In genomic region chr1:224262373-224263054, GRCh38 we compare ENCODE assay signal across 18 cellular contexts.
DNase-seq lines count a peak whose midpoint lies in the region; ATAC-seq and TF ChIP-seq lines count a peak whose summit lies in the region.
"Had no signal": no experiment of that assay in that cellular context is flagged by ENCODE, and none has a peak within 500 bp of the region (broad histone marks: within the 10 kb centered on the region; RNA-seq: fewer than 3 reads in every experiment).

No MANE protein-coding gene starts in this region.

- H3K9me3 ChIP-seq in CD8-positive, alpha-beta T cell (ENCODE audit: low read length), result no peaks in the 10 kb centered on the region
- no peaks in the 10 kb centered on the region for H3K9me3 ChIP-seq in Peyer's patch
- H3K9me3 ChIP-seq: breast epithelium had no signal

- TF ChIP-seq POLR2A in Peyer's patch (IDR thresholded peaks at IDR 0.05), result no peak

- no peak overlapping the region for H3K4me3 Mint-ChIP-seq in CD8-positive, alpha-beta T cell
- H3K4me3 Mint-ChIP-seq in activated T-helper 1 cell treated with anti-CD3 and anti-CD28 coated beads, Interleukin-12 subunit alpha, Interleukin-12 subunit beta, Interleukin-2, Interleukin-4 antibody, amounts not matched to agents 30 ng/mL and 10 ng/mL and 1 ng/mL, durations not matched to agents 14 hours and 24 hours and 36 hours, result peak overlapping the region; percentile 32
- H3K4me3 Mint-ChIP-seq: endodermal cell had no signal

- POLR2A ChIA-PET in CD8-positive, alpha-beta T cell (lab: Charles Lee), result no interaction called here

- CTCF ChIA-PET in CD8-positive, alpha-beta T cell (lab: Charles Lee), result no interaction called here

- no peak for TF ChIP-seq CTCF in CD8-positive, alpha-beta T cell (IDR thresholded peaks at IDR 0.05)
- no peak for TF ChIP-seq CTCF in Peyer's patch (IDR thresholded peaks at IDR 0.05)

- no peak for ATAC-seq in CD8-positive, alpha-beta T cell
- no peak for ATAC-seq in left cardiac atrium
- ATAC-seq: sciatic nerve had no signal

- H3K4me1 ChIP-seq in CD8-positive, alpha-beta T cell (ENCODE audit: insufficient read depth, low read length), result peaks cover 4% of the 10 kb centered on the region
- no peaks in the 10 kb centered on the region for H3K4me1 ChIP-seq in Peyer's patch
- H3K4me1 ChIP-seq: breast epithelium had no signal

- no peaks in the 10 kb centered on the region for H3K27me3 ChIP-seq in CD8-positive, alpha-beta T cell (ENCODE audit: insufficient read depth, low read length)
- H3K27me3 ChIP-seq in Peyer's patch, result no peaks in the 10 kb centered on the region
- H3K27me3 ChIP-seq: breast epithelium had no signal

- H3K27ac ChIP-seq in CD8-positive, alpha-beta T cell (ENCODE audit: low read depth, low read length), result no peak overlapping the region
- no peak overlapping the region for H3K27ac ChIP-seq in Peyer's patch
- H3K27ac ChIP-seq: breast epithelium had no signal

- peaks cover 39% of the 10 kb centered on the region for H3K36me3 Mint-ChIP-seq in CD8-positive, alpha-beta T cell
- H3K36me3 Mint-ChIP-seq in activated T-helper 1 cell treated with anti-CD3 and anti-CD28 coated beads, Interleukin-12 subunit alpha, Interleukin-12 subunit beta, Interleukin-2, Interleukin-4 antibody, amounts not matched to agents 30 ng/mL and 10 ng/mL and 1 ng/mL, durations not matched to agents 14 hours and 24 hours and 36 hours (ENCODE audit: low read depth), result peaks cover 27% of the 10 kb centered on the region

- H3K4me3 ChIP-seq in CD8-positive, alpha-beta T cell (ENCODE audit: low read depth, low read length), result no peak overlapping the region
- no peak overlapping the region for H3K4me3 ChIP-seq in Peyer's patch
- H3K4me3 ChIP-seq: breast epithelium had no signal

- intact Hi-C loops in CD8-positive, alpha-beta T cell (cut with DNase I, micrococcal nuclease), result no loop called here
- intact Hi-C loops in activated T-helper 1 cell treated with anti-CD3 and anti-CD28 coated beads, Interleukin-12 subunit alpha, Interleukin-12 subunit beta, Interleukin-2, Interleukin-4 antibody, amounts not matched to agents 30 ng/mL and 10 ng/mL and 1 ng/mL, durations not matched to agents 14 hours and 24 hours and 36 hours (cut with micrococcal nuclease), result loop anchor here (5.0 to 10.0 kb wide), 2 partner anchors 80 to 148 kb away; partner anchors contain the start of genes DEGS1 and FBXO28
- intact Hi-C loops in left cardiac atrium (cut with DNase I), result no loop called here

- no peaks in the 10 kb centered on the region for H3K9me3 Mint-ChIP-seq in CD8-positive, alpha-beta T cell
- no peaks in the 10 kb centered on the region for H3K9me3 Mint-ChIP-seq in activated T-helper 1 cell treated with anti-CD3 and anti-CD28 coated beads, Interleukin-12 subunit alpha, Interleukin-12 subunit beta, Interleukin-2, Interleukin-4 antibody, amounts not matched to agents 30 ng/mL and 10 ng/mL and 1 ng/mL, durations not matched to agents 14 hours and 24 hours and 36 hours
- H3K9me3 Mint-ChIP-seq: endodermal cell had no signal

- H3K36me3 ChIP-seq in CD8-positive, alpha-beta T cell (ENCODE audit: insufficient read depth, low read length), result no peaks in the 10 kb centered on the region
- H3K36me3 ChIP-seq in Peyer's patch, result peaks cover 0 to 7% (median 0%) of the 10 kb centered on the region in 3 donors
- H3K36me3 ChIP-seq: breast epithelium had no signal

- no peaks in the 10 kb centered on the region for H3K27me3 Mint-ChIP-seq in CD8-positive, alpha-beta T cell (ENCODE audit: low read depth)
- H3K27me3 Mint-ChIP-seq in activated T-helper 1 cell treated with anti-CD3 and anti-CD28 coated beads, Interleukin-12 subunit alpha, Interleukin-12 subunit beta, Interleukin-2, Interleukin-4 antibody, amounts not matched to agents 30 ng/mL and 10 ng/mL and 1 ng/mL, durations not matched to agents 14 hours and 24 hours and 36 hours (ENCODE audit: insufficient read depth), result no peaks in the 10 kb centered on the region

- H3K4me1 Mint-ChIP-seq in CD8-positive, alpha-beta T cell (ENCODE audit: low read depth), result peaks cover 15% of the 10 kb centered on the region
- H3K4me1 Mint-ChIP-seq in activated T-helper 1 cell treated with anti-CD3 and anti-CD28 coated beads, Interleukin-12 subunit alpha, Interleukin-12 subunit beta, Interleukin-2, Interleukin-4 antibody, amounts not matched to agents 30 ng/mL and 10 ng/mL and 1 ng/mL, durations not matched to agents 14 hours and 24 hours and 36 hours (ENCODE audit: low read depth), result peaks cover 40% of the 10 kb centered on the region

- DNase-seq in CD8-positive, alpha-beta T cell, result no peak
- DNase-seq in LHCN-M2 (ENCODE audit: low read depth), result peak; percentile 86
- no peak for DNase-seq in activated T-helper 1 cell treated with anti-CD3 and anti-CD28 coated beads, Interleukin-12 subunit alpha, Interleukin-12 subunit beta, Interleukin-2, Interleukin-4 antibody, amounts not matched to agents 30 ng/mL and 10 ng/mL and 1 ng/mL, durations not matched to agents 14 hours and 24 hours and 36 hours (ENCODE audit: low spot score)
- peak; percentile 70 to 72 for DNase-seq in lung microvascular endothelial cell (ENCODE audit: low read depth in 2 of 2)
- DNase-seq in left cardiac atrium, result no peak
- DNase-seq in GF-D8 (lab: John Stamatoyannopoulos, UW), result no peak
- no peak for DNase-seq in Peyer's patch
- DNase-seq in AG20443 (ENCODE audit: low spot score), result no peak
- DNase-seq: activated CD4-positive, alpha-beta T cell treated with anti-CD3 and anti-CD28 coated beads for 1 hour; activated effector memory CD4-positive, alpha-beta T cell treated with Interleukin-2 at 50 U/mL for 16 hours; EL; endodermal cell; kidney; NCI-H1417; NCI-H446 treated with DMSO at 0.1 percent for 48 hours; stimulated activated CD4-positive, alpha-beta T cell treated with anti-CD3 and anti-CD28 coated beads, Interleukin-4, amount 100 ng/mL, for 1 hour had no signal

- peak overlapping the region; percentile 41 for H3K27ac Mint-ChIP-seq in CD8-positive, alpha-beta T cell
- peak overlapping the region; percentile 86 for H3K27ac Mint-ChIP-seq in activated T-helper 1 cell treated with anti-CD3 and anti-CD28 coated beads, Interleukin-12 subunit alpha, Interleukin-12 subunit beta, Interleukin-2, Interleukin-4 antibody, amounts not matched to agents 30 ng/mL and 10 ng/mL and 1 ng/mL, durations not matched to agents 14 hours and 24 hours and 36 hours
- H3K27ac Mint-ChIP-seq: endodermal cell had no signal

Comparison
In these comparisons a context has a peak if more than half of its experiments do, and no peak if none do; other contexts are left out.
1. DNase-seq: peak in LHCN-M2 (single experiment) and lung microvascular endothelial cell (2 of 2); none in CD8-positive, alpha-beta T cell (0 of 7), activated T-helper 1 cell treated with anti-CD3 and anti-CD28 coated beads, Interleukin-12 subunit alpha, Interleukin-12 subunit beta, Interleukin-2, Interleukin-4 antibody, amounts not matched to agents 30 ng/mL and 10 ng/mL and 1 ng/mL, durations not matched to agents 14 hours and 24 hours and 36 hours (single experiment), left cardiac atrium (single experiment), GF-D8 (single experiment), Peyer's patch (0 of 3) and AG20443 (single experiment).